In genomic region chr22:21102659-21103267, GRCh38 we compare ENCODE assay signal across 8 cellular contexts. TPM values are rescaled to one million over a fixed set of nuclear protein-coding genes. Genes with fewer than 3 reads are reported as not detected.
DNase-seq lines count a peak whose midpoint lies in the region; ATAC-seq, FAIRE-seq and TF ChIP-seq lines count a peak whose summit lies in the region.

No MANE protein-coding gene starts in this region.

- H3K4me3 ChIP-seq in DND-41 (ENCODE audit: low read depth in 1 of 2, low read length in 2 of 2): no peak overlapping the region
- H3K4me3 ChIP-seq in ovary: no peak overlapping the region
- no peak overlapping the region for H3K4me3 ChIP-seq in tibial artery

- whole genome bisulfite sequencing in ovary, 3 donors: 5 to 10% (median 6%) methylated on average over 17 of the region's 17 CpGs

- no peak for TF ChIP-seq POLR2A in ovary (IDR thresholded peaks at IDR 0.05)

- peak overlapping the region; percentile 31; the same call in 1 of the 2 replicates for H3K4me2 ChIP-seq in DND-41 (ENCODE audit: insufficient read depth, low read length)

- H3K9me3 ChIP-seq in DND-41 (ENCODE audit: insufficient read depth, low read length, severe bottlenecking) (no peaks in the 10 kb centered on the region), ovary (no peaks in the 10 kb centered on the region), tibial artery (no peaks in the 10 kb centered on the region)

- intact Hi-C loops in ovary (cut with DNase I) (loop anchor here in 1 of 4 donors (10.0 kb wide), 1 partner anchor 218 kb away; no protein-coding TSS in a partner anchor), tibial artery (cut with DNase I; ENCODE audit: low total_unique reads) (no loop called here)

- H3K27me3 ChIP-seq in DND-41 (ENCODE audit: insufficient read depth, low read length, poor library complexity) (peaks cover 7% of the 10 kb centered on the region), ovary (no peaks in the 10 kb centered on the region), tibial artery (peaks cover 0 to 47% of the 10 kb centered on the region in 2 donors)

- H3K27ac ChIP-seq in DND-41 (ENCODE audit: low read length): no peak overlapping the region
- H3K27ac ChIP-seq in ovary: no peak overlapping the region
- no peak overlapping the region for H3K27ac ChIP-seq in tibial artery

- peak; percentile 97 for ATAC-seq in DND-41 (ENCODE audit: insufficient read depth, low read depth)

- H3K36me3 ChIP-seq in DND-41 (ENCODE audit: insufficient read depth, low read length): no peaks in the 10 kb centered on the region
- no peaks in the 10 kb centered on the region for H3K36me3 ChIP-seq in ovary
- H3K36me3 ChIP-seq in tibial artery: no peaks in the 10 kb centered on the region

- no peak overlapping the region for H3K9ac ChIP-seq in DND-41 (ENCODE audit: low read depth, low read length)

- H2AFZ ChIP-seq in DND-41 (ENCODE audit: low read depth, low read length): peak overlapping the region; percentile 68

- TF ChIP-seq CTCF in DND-41 (IDR thresholded peaks at IDR 0.05; ENCODE audit: borderline replicate concordance, extremely low read depth, low read length, poor library complexity, severe bottlenecking) (peak; percentile 84), ovary (IDR thresholded peaks at IDR 0.05) (peak; percentile 29 to 59 (median 32)), tibial artery (IDR thresholded peaks at IDR 0.05) (peak; percentile 57)

- FAIRE-seq in HTR-8/SVneo (lab: Jason Lieb, UNC): no peak

- H3K4me1 ChIP-seq in DND-41 (ENCODE audit: insufficient read depth, low read length): peaks cover 2% of the 10 kb centered on the region; the same call in 1 of the 2 replicates
- H3K4me1 ChIP-seq in ovary (ENCODE audit: insufficient read depth): no peaks in the 10 kb centered on the region
- peaks cover 0 to 3% (median 0%) of the 10 kb centered on the region in 4 donors for H3K4me1 ChIP-seq in tibial artery

- no peaks in the 10 kb centered on the region for H4K20me1 ChIP-seq in DND-41 (ENCODE audit: insufficient read depth, low read length)

- DNase-seq in DND-41 (peak; percentile 72), KG1 (lab: John Stamatoyannopoulos, UW) (peak; percentile 4), SHP77 (lab: John Stamatoyannopoulos, UW) (peak; percentile 77 to 80), germinal center (ENCODE audit: low spot score) (peak; percentile 81), ovary (peak; percentile 32 to 78 (median 63)), tibial artery (peak; percentile 31 to 74), HTR-8/SVneo (ENCODE audit: insufficient read length, low spot score) (no peak)
- DNase-seq in activated effector memory CD4-positive, alpha-beta T cell treated with Interleukin-2 at 50 U/mL for 16 hours: peak; percentile 54

- no peaks in the 10 kb centered on the region for H3K79me2 ChIP-seq in DND-41 (ENCODE audit: insufficient read depth, low read length)

- no peak for TF ChIP-seq EP300 in ovary (IDR thresholded peaks at IDR 0.05)

RNA-seq across cellular contexts. Expression of gene LRRC74B, which starts 57.0 kb away (rescaled TPM):
- total RNA-seq in ovary: 1 to 10 TPM in 2 of 7 donors, under 1 TPM in 2, not detected in 3; 0.25 to 3.0 (median 0.77) TPM
- under 1 TPM; 0.02 to 0.03 TPM for polyA plus RNA-seq in ovary

Comparison
In these comparisons a context has a peak if more than half of its experiments do, and no peak if none do; other contexts are left out.
1. CTCF ChIP-seq: peak in every context shown above with its lines; median percentile 84 in DND-41; 57 in tibial artery; 32 in ovary.